8 cellular contexts compared by ENCODE assay signal in genomic region chr9:22452415-22453010, GRCh38. TPM values are rescaled to one million over a fixed set of nuclear protein-coding genes. Genes with fewer than 3 reads are reported as not detected.
DNase-seq lines count a peak whose midpoint lies in the region; ATAC-seq and TF ChIP-seq lines count a peak whose summit lies in the region.

No MANE protein-coding gene starts in this region.

- H3K27me3 Mint-ChIP-seq in Calu3 (ENCODE audit: unreplicated experiment): no peaks in the 10 kb centered on the region
- peaks cover 27% of the 10 kb centered on the region for H3K27me3 Mint-ChIP-seq in activated CD8-positive, alpha-beta T cell treated with anti-CD3 and anti-CD28 coated beads, Interleukin-2, amount 10 ng/mL, durations not matched to agents 7 days and 5 days (ENCODE audit: low read depth)

- peaks cover 15% of the 10 kb centered on the region for H3K36me3 Mint-ChIP-seq in Calu3 (ENCODE audit: insufficient read depth, unreplicated experiment)
- H3K36me3 Mint-ChIP-seq in activated CD8-positive, alpha-beta T cell treated with anti-CD3 and anti-CD28 coated beads, Interleukin-2, amount 10 ng/mL, durations not matched to agents 7 days and 5 days (ENCODE audit: low read depth): no peaks in the 10 kb centered on the region

- no peak overlapping the region for H3K4me3 Mint-ChIP-seq in Calu3 (ENCODE audit: low read depth, unreplicated experiment)
- no peak overlapping the region for H3K4me3 Mint-ChIP-seq in activated CD8-positive, alpha-beta T cell treated with anti-CD3 and anti-CD28 coated beads, Interleukin-2, amount 10 ng/mL, durations not matched to agents 7 days and 5 days

- no peaks in the 10 kb centered on the region for H3K9me3 Mint-ChIP-seq in Calu3 (ENCODE audit: low read depth, unreplicated experiment)
- no peaks in the 10 kb centered on the region for H3K9me3 Mint-ChIP-seq in activated CD8-positive, alpha-beta T cell treated with anti-CD3 and anti-CD28 coated beads, Interleukin-2, amount 10 ng/mL, durations not matched to agents 7 days and 5 days (ENCODE audit: insufficient read depth)

- POLR2A ChIA-PET in activated CD8-positive, alpha-beta T cell treated with anti-CD3 and anti-CD28 coated beads, Interleukin-2, amount 10 ng/mL, durations not matched to agents 7 days and 5 days (lab: Charles Lee): no interaction called here

- TF ChIP-seq POLR2A in gastroesophageal sphincter (IDR thresholded peaks at IDR 0.05): no peak

- peaks cover 7% of the 10 kb centered on the region for H3K4me1 Mint-ChIP-seq in Calu3 (ENCODE audit: low read depth, unreplicated experiment)
- H3K4me1 Mint-ChIP-seq in activated CD8-positive, alpha-beta T cell treated with anti-CD3 and anti-CD28 coated beads, Interleukin-2, amount 10 ng/mL, durations not matched to agents 7 days and 5 days (ENCODE audit: low read depth): peaks cover 2% of the 10 kb centered on the region

- H3K4me1 ChIP-seq in gastroesophageal sphincter: peaks cover 0 to 32% (median 0%) of the 10 kb centered on the region in 3 donors

- no peak overlapping the region for H3K4me3 ChIP-seq in gastroesophageal sphincter
- H3K4me3 ChIP-seq in skeletal muscle cell (ENCODE audit: low read depth, low read length): no peak overlapping the region

- no peaks in the 10 kb centered on the region for H3K9me3 ChIP-seq in gastroesophageal sphincter

- no peaks in the 10 kb centered on the region for H3K27me3 ChIP-seq in gastroesophageal sphincter

- no peak for TF ChIP-seq EP300 in gastroesophageal sphincter (IDR thresholded peaks at IDR 0.05)

- CTCF ChIA-PET in Calu3 (lab: Charles Lee): interaction anchor here (0.8 to 1.6 kb wide), 5 partner anchors 144 to 328 kb away, joined by 3 to 25 read pairs (median 5); no protein-coding TSS in a partner anchor
- CTCF ChIA-PET in activated CD8-positive, alpha-beta T cell treated with anti-CD3 and anti-CD28 coated beads, Interleukin-2, amount 10 ng/mL, durations not matched to agents 7 days and 5 days (lab: Charles Lee): interaction anchor here (0.5 to 1.9 kb wide), 13 partner anchors 15 to 640 kb away, joined by 3 to 22 read pairs (median 4); no protein-coding TSS in a partner anchor

- intact Hi-C loops in Calu3 (cut with micrococcal nuclease; ENCODE audit: unreplicated experiment): loop anchor here (1.0 to 5.0 kb wide), 3 partner anchors 145 to 640 kb away; no protein-coding TSS in a partner anchor

- WGBS in gastroesophageal sphincter (ENCODE audit: low coverage in 1 of 2), 2 donors: 13 to 15% methylated on average over 4 of the region's 4 CpGs

- DNase-seq in Calu3: peak; percentile 36
- DNase-seq in NCI-H1092 treated with DMSO at 0.1 percent for 48 hours (lab: John Stamatoyannopoulos, UW): peak; percentile 70
- DNase-seq in activated CD8-positive, alpha-beta T cell treated with anti-CD3 and anti-CD28 coated beads, Interleukin-2, amount 10 ng/mL, durations not matched to agents 7 days and 5 days: peak; percentile 61
- peak; percentile 5 for DNase-seq in skeletal muscle cell (ENCODE audit: low read depth)
- no peak for DNase-seq in iPS-NIHi7 (ENCODE audit: extremely low spot score)

- TF ChIP-seq CTCF in Calu3 (IDR thresholded peaks at IDR 0.05; ENCODE audit: unreplicated experiment): peak; percentile 57
- TF ChIP-seq CTCF in gastroesophageal sphincter (IDR thresholded peaks at IDR 0.05): peak; percentile 76 to 81 (median 78)

- peak; percentile 66 for ATAC-seq in GM21717 (IDR thresholded peaks at IDR 0.05; ENCODE audit: unreplicated experiment)
- no peak for ATAC-seq in activated CD8-positive, alpha-beta T cell treated with anti-CD3 and anti-CD28 coated beads, Interleukin-2, amount 10 ng/mL, durations not matched to agents 7 days and 5 days
- no peak for ATAC-seq in gastroesophageal sphincter
- ATAC-seq in HG03460 (IDR thresholded peaks at IDR 0.05; ENCODE audit: unreplicated experiment): no peak

- H3K36me3 ChIP-seq in gastroesophageal sphincter: no peaks in the 10 kb centered on the region

- no peak overlapping the region for H3K27ac Mint-ChIP-seq in Calu3 (ENCODE audit: unreplicated experiment)
- H3K27ac Mint-ChIP-seq in activated CD8-positive, alpha-beta T cell treated with anti-CD3 and anti-CD28 coated beads, Interleukin-2, amount 10 ng/mL, durations not matched to agents 7 days and 5 days: no peak overlapping the region

- no peak overlapping the region for H3K27ac ChIP-seq in gastroesophageal sphincter

- BruUV-seq in Calu3 (replicated peaks; lab: Mats Ljungman, UMichigan): no TSS peak

RNA-seq across cellular contexts. Expression of gene DMRTA1, which starts 5.9 kb away (rescaled TPM):
- total RNA-seq in Calu3 (2022) (2.8 and 2.9 TPM in 2 replicates), gastroesophageal sphincter (1 to 10 TPM; 1.3 to 4.6 (median 3.8) TPM)
- total RNA-seq in activated CD8-positive, alpha-beta T cell treated with anti-CD3 and anti-CD28 coated beads, Interleukin-2, amount 10 ng/mL, durations not matched to agents 7 days and 5 days: not detected
